Comparison of ENCODE assay signal across 7 cellular contexts in genomic region chr7:32729335-32729675, GRCh38.
DNase-seq lines count a peak whose midpoint lies in the region; ATAC-seq and TF ChIP-seq lines count a peak whose summit lies in the region.
"Not testable (repeated sequence)": the region's sequence is repeated elsewhere in the genome, so short reads cannot be mapped to it uniquely, and the experiment has no call there.

No MANE protein-coding gene starts in this region.

- not testable (repeated sequence) for ATAC-seq in left lung

- H3K4me1 ChIP-seq in esophagus squamous epithelium; left lung; rectal smooth muscle tissue (ENCODE audit: control insufficient read depth, insufficient read depth, low read length): not testable (repeated sequence)

- H3K4me3 Mint-ChIP-seq in T-helper 2 cell treated with Interferon-gamma antibody and Interleukin-4, amounts not matched to agents 5 μg/mL and 100 μg/mL, for 36 hours: peak overlapping the region; percentile 34

- in situ Hi-C loops in astrocyte of the cerebellum (cut with HindIII; ENCODE audit: low sequenced_read_pairs): not testable (repeated sequence)

- TF ChIP-seq POLR2A in esophagus squamous epithelium (IDR thresholded peaks at IDR 0.05): not testable (repeated sequence)

- not testable (repeated sequence) for H3K27ac ChIP-seq in esophagus squamous epithelium; left lung; rectal smooth muscle tissue (ENCODE audit: low read depth, low read length)

- intact Hi-C loops in esophagus squamous epithelium (cut with DNase I); left lung (cut with DNase I): not testable (repeated sequence)

- not testable (repeated sequence) for H3K27ac Mint-ChIP-seq in T-helper 2 cell treated with Interferon-gamma antibody and Interleukin-4, amounts not matched to agents 5 μg/mL and 100 μg/mL, for 36 hours

- WGBS in esophagus squamous epithelium, 2 donors: 30 to 57% methylated on average over 2 to 3 of the region's 5 CpGs

- not testable (repeated sequence) for H3K36me3 Mint-ChIP-seq in T-helper 2 cell treated with Interferon-gamma antibody and Interleukin-4, amounts not matched to agents 5 μg/mL and 100 μg/mL, for 36 hours (ENCODE audit: low read depth)

- not testable (repeated sequence) for H3K9me3 Mint-ChIP-seq in T-helper 2 cell treated with Interferon-gamma antibody and Interleukin-4, amounts not matched to agents 5 μg/mL and 100 μg/mL, for 36 hours

- not testable (repeated sequence) for H3K27me3 ChIP-seq in esophagus squamous epithelium; left lung; rectal smooth muscle tissue (ENCODE audit: control insufficient read depth, insufficient read depth, low read length)

- DNase-seq in GF-D8 (lab: John Stamatoyannopoulos, UW): peak; percentile 25
- DNase-seq in MV-4-11 (lab: John Stamatoyannopoulos, UW): peak; percentile 26
- DNase-seq in T-helper 2 cell treated with Interferon-gamma antibody and Interleukin-4, amounts not matched to agents 5 μg/mL and 100 μg/mL, for 36 hours (ENCODE audit: low spot score); astrocyte of the cerebellum (ENCODE audit: low read depth); esophagus squamous epithelium (lab: John Stamatoyannopoulos, UW); left lung: not testable (repeated sequence)

- H3K9me3 ChIP-seq in esophagus squamous epithelium, left lung: not testable (repeated sequence)

- not testable (repeated sequence) for TF ChIP-seq CTCF in astrocyte of the cerebellum (IDR thresholded peaks at IDR 0.05; ENCODE audit: low read depth, low read length, missing control alignments); esophagus squamous epithelium (IDR thresholded peaks at IDR 0.05); left lung (IDR thresholded peaks at IDR 0.05)

- H3K9ac ChIP-seq in rectal smooth muscle tissue (ENCODE audit: low read length): not testable (repeated sequence)

- H3K27me3 Mint-ChIP-seq in T-helper 2 cell treated with Interferon-gamma antibody and Interleukin-4, amounts not matched to agents 5 μg/mL and 100 μg/mL, for 36 hours (ENCODE audit: low read depth): peaks cover 47% of the 10 kb centered on the region

- not testable (repeated sequence) for H3K36me3 ChIP-seq in esophagus squamous epithelium; left lung; rectal smooth muscle tissue (ENCODE audit: control insufficient read depth, insufficient read depth, low read length)

- H3K4me3 ChIP-seq in astrocyte of the cerebellum (ENCODE audit: low read depth, low read length) (peak overlapping the region; percentile 54), esophagus squamous epithelium (peak overlapping the region in 3 of 4 donors; percentile 67 to 86 (median 76)), left lung (peak overlapping the region; percentile 62 to 71), rectal smooth muscle tissue (ENCODE audit: low read length) (peak overlapping the region; percentile 21)

- H3K4me1 Mint-ChIP-seq in T-helper 2 cell treated with Interferon-gamma antibody and Interleukin-4, amounts not matched to agents 5 μg/mL and 100 μg/mL, for 36 hours (ENCODE audit: low read depth): not testable (repeated sequence)

Comparison
In these comparisons a context has a peak if more than half of its experiments do, and no peak if none do; other contexts are left out.
1. H3K4me3 ChIP-seq: peak in every context shown above with its lines; median percentile 76 in esophagus squamous epithelium; 66 in left lung; 54 in astrocyte of the cerebellum; 21 in rectal smooth muscle tissue.